ENCODE assay signal across 7 cellular contexts in genomic region chr1:167714098-167714850, GRCh38. TPM values are rescaled to one million over a fixed set of nuclear protein-coding genes. Genes with fewer than 3 reads are reported as not detected.
DNase-seq lines count a peak whose midpoint lies in the region; ATAC-seq, FAIRE-seq and TF ChIP-seq lines count a peak whose summit lies in the region.

No MANE protein-coding gene starts in this region.

- intact Hi-C loops in sciatic nerve (cut with DNase I), result no loop called here

- no peaks in the 10 kb centered on the region for H3K36me3 Mint-ChIP-seq in astrocyte (ENCODE audit: low read depth, unreplicated experiment)

- H3K4me2 ChIP-seq in astrocyte (ENCODE audit: low read length), result peak overlapping the region; percentile 97

- H3K9ac ChIP-seq in astrocyte (ENCODE audit: low read length), result peak overlapping the region; percentile 88

- TF ChIP-seq CTCF in astrocyte (IDR thresholded peaks at IDR 0.05; ENCODE audit: insufficient read depth, low read depth, low read length), result no peak

- DNase-seq in GM18507 (ENCODE audit: extremely low spot score, insufficient read length, low read depth) (peak; percentile 37), NCI-H187 treated with DMSO at 0.1 percent for 48 hours (lab: John Stamatoyannopoulos, UW) (peak; percentile 82), T-helper 22 cell (ENCODE audit: low read depth) (peak; percentile 63), astrocyte (ENCODE audit: low read depth) (peak; percentile 52), hypothalamus (lab: John Stamatoyannopoulos, UW) (peak; percentile 57 to 93 (median 82)), sciatic nerve (ENCODE audit: low spot score) (peak; percentile 98)

- FAIRE-seq in GM18507 (lab: Jason Lieb, UNC), result peak; percentile 75
- FAIRE-seq in astrocyte (lab: Jason Lieb, UNC), result no peak

- peak overlapping the region; percentile 91 for H3K27ac Mint-ChIP-seq in astrocyte (ENCODE audit: unreplicated experiment)

- H3K79me2 ChIP-seq in astrocyte (ENCODE audit: insufficient read depth, low read length), result no peaks in the 10 kb centered on the region

- no peaks in the 10 kb centered on the region for H3K9me3 ChIP-seq in astrocyte (ENCODE audit: insufficient read depth, low read depth, low read length)

- H3K4me3 Mint-ChIP-seq in astrocyte (ENCODE audit: unreplicated experiment), result peak overlapping the region; percentile 94

- H3K27me3 Mint-ChIP-seq in astrocyte (ENCODE audit: low read depth, unreplicated experiment), result peaks cover 14% of the 10 kb centered on the region

- H2AFZ ChIP-seq in astrocyte (ENCODE audit: low read depth, low read length), result peak overlapping the region; percentile 100

- peaks cover 3% of the 10 kb centered on the region for H3K27me3 ChIP-seq in astrocyte (ENCODE audit: insufficient read depth, low read length)

- H3K4me1 ChIP-seq in astrocyte (ENCODE audit: insufficient read depth, low read length), result no peaks in the 10 kb centered on the region

- H3K9me3 Mint-ChIP-seq in astrocyte (ENCODE audit: unreplicated experiment), result no peaks in the 10 kb centered on the region

- H4K20me1 ChIP-seq in astrocyte (ENCODE audit: insufficient read depth, low read length), result no peaks in the 10 kb centered on the region

- H3K36me3 ChIP-seq in astrocyte (ENCODE audit: insufficient read depth, low read length), result no peaks in the 10 kb centered on the region

- peaks cover 5% of the 10 kb centered on the region for H3K4me1 Mint-ChIP-seq in astrocyte (ENCODE audit: low read depth, unreplicated experiment)

- ATAC-seq in HG02970 (IDR thresholded peaks at IDR 0.05; ENCODE audit: low FRiP score, unreplicated experiment), result peak; percentile 53
- peak; percentile 86 for ATAC-seq in sciatic nerve

- H3K4me3 ChIP-seq in astrocyte (ENCODE audit: insufficient read depth, low read depth, low read length), result peak overlapping the region; percentile 90

- peak overlapping the region; percentile 87 for H3K27ac ChIP-seq in astrocyte (ENCODE audit: low read depth, low read length)

RNA-seq across cellular contexts. Expression of gene MPZL1, which starts 7.5 kb away (rescaled TPM):
- 229 and 240 TPM in 2 replicates for total RNA-seq in astrocyte
- total RNA-seq in sciatic nerve, result 102 TPM

Comparison
In these comparisons a context has a peak if more than half of its experiments do, and no peak if none do; other contexts are left out.
1. Peak in every context shown above with its lines: DNase-seq, ATAC-seq, H3K4me3 ChIP-seq and H3K27ac ChIP-seq.
2. DNase-seq: peak in every context shown above with its lines; median percentile 98 in sciatic nerve; 82 in NCI-H187 treated with DMSO at 0.1 percent for 48 hours; 82 in hypothalamus; 63 in T-helper 22 cell; 52 in astrocyte; 37 in GM18507.